23 cellular contexts compared by ENCODE assay signal in genomic region chr4:145058256-145058655, GRCh38.
"Had no signal": no experiment of that assay in that cellular context is flagged by ENCODE, and none has a peak within 500 bp of the region (broad histone marks: within the 10 kb centered on the region; RNA-seq: fewer than 3 reads in every experiment).

No MANE protein-coding gene starts in this region.

- ATAC-seq: gastroesophageal sphincter; left cardiac atrium; left ventricle myocardium superior; right lobe of liver; stimulated activated naive B cell treated with anti-CD40 and anti-IgM and Interleukin-4, amounts not matched to agents 10 μg/mL and 1 μg/mL and 100 μg/mL, for 72 hours; stimulated activated naive CD8-positive, alpha-beta T cell treated with anti-CD3 and anti-CD28 coated beads, Interleukin-15, amount 100 ng/mL, for 72 hours had no signal

- H3K4me3 ChIP-seq: dorsolateral prefrontal cortex, esophagus muscularis mucosa, gastroesophageal sphincter, lung, prostate gland, right lobe of liver, spleen, testis, tibial nerve had no signal

- H3K9ac ChIP-seq: parathyroid adenoma had no signal

- H3K4me1 ChIP-seq: esophagus muscularis mucosa, gastroesophageal sphincter, parathyroid adenoma, prostate gland, right lobe of liver had no signal

- H3K27ac ChIP-seq: dorsolateral prefrontal cortex, esophagus muscularis mucosa, gastroesophageal sphincter, parathyroid adenoma, prostate gland, right lobe of liver, spleen, testis, tibial nerve had no signal

- H3K27me3 ChIP-seq: dorsolateral prefrontal cortex, esophagus muscularis mucosa, gastroesophageal sphincter, right lobe of liver, spleen, testis, tibial nerve had no signal

- H2AFZ ChIP-seq: parathyroid adenoma had no signal

- H3K9me3 ChIP-seq: esophagus muscularis mucosa, gastroesophageal sphincter, prostate gland, right lobe of liver, spleen, testis, tibial nerve had no signal

- DNase-seq: cortex of kidney; dorsolateral prefrontal cortex; effector memory CD4-positive, alpha-beta T cell; glutamatergic neuron; islet precursor cell; left cardiac atrium; left ventricle myocardium superior; naive B cell; occipital lobe; retina; right lobe of liver; spleen; stimulated activated CD4-positive, alpha-beta T cell treated with anti-CD3 and anti-CD28 coated beads, Interleukin-2, amount 100 ng/mL, for 24 hours; stimulated activated CD4-positive, alpha-beta T cell treated with anti-CD3 and anti-CD28 coated beads, Interleukin-4, amount 100 ng/mL, for 4 hours; stimulated activated naive B cell treated with anti-CD40 and anti-IgM and Interleukin-4, amounts not matched to agents 10 μg/mL and 1 μg/mL and 100 μg/mL, for 72 hours; stimulated activated naive CD8-positive, alpha-beta T cell treated with anti-CD3 and anti-CD28 coated beads, Interleukin-15, amount 100 ng/mL, for 72 hours; testis had no signal

- H3K79me2 ChIP-seq: parathyroid adenoma had no signal

- H3K36me3 ChIP-seq: prostate gland, right lobe of liver had no signal
